ENCODE assay signal across 20 cellular contexts in the genomic region with DNA sequence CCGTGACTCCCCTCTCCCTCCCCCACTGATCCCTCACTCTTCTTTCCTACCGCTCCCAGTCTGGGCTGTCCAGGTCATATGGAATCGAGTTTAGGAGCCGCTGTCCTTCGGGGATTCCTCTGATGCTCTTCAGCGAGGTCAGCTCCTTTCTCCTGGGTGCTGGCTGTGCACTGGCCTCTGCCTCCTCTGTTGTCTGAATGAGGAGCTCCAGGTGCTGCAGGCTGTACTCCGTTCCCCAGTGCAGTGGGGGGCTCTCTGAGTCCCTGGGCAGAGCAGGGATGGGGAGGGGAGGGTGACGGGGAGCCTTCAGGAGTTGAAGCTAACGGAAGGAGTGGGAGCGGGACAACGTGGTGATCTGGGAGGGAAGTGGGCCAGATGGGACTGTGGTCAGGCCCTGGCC. TPM values are rescaled to one million over a fixed set of nuclear protein-coding genes. Genes with fewer than 3 reads are reported as not detected.
"Had no signal": no experiment of that assay in that cellular context is flagged by ENCODE, and none has a peak within 500 bp of the region (broad histone marks: within the 10 kb centered on the region; RNA-seq: fewer than 3 reads in every experiment).

No MANE protein-coding gene starts in this region.

- H3K27ac ChIP-seq: hepatocyte, ovary, tibial artery, upper lobe of left lung, uterus had no signal

- H3K9me3 Mint-ChIP-seq: endodermal cell; naive thymus-derived CD8-positive, alpha-beta T cell had no signal

- FAIRE-seq: colon, endothelial cell of umbilical vein, small intestine had no signal

- H3K27me3 Mint-ChIP-seq: progenitor cell of endocrine pancreas had no signal

- H3K27me3 ChIP-seq: hepatocyte, ovary, upper lobe of left lung, uterus had no signal

- H3K27ac Mint-ChIP-seq: naive thymus-derived CD8-positive, alpha-beta T cell had no signal

- H3K4me2 ChIP-seq: hepatocyte had no signal

- ATAC-seq: naive thymus-derived CD8-positive, alpha-beta T cell had no signal

- H3K79me2 ChIP-seq: hepatocyte had no signal

- H3K9me3 ChIP-seq: mucosa of descending colon, ovary, tibial artery, upper lobe of left lung, uterus had no signal

- H3K4me1 ChIP-seq: tibial artery, upper lobe of left lung, uterus had no signal

- H3K4me3 ChIP-seq: hepatocyte, mucosa of descending colon, ovary, tibial artery, upper lobe of left lung, uterus had no signal

- DNase-seq: effector CD4-positive, alpha-beta T cell; endodermal cell; erythroblast; foreskin melanocyte; head of caudate nucleus; kidney glomerular epithelial cell; mucosa of descending colon; naive thymus-derived CD8-positive, alpha-beta T cell; ovary; small intestine; stimulated activated CD4-positive, alpha-beta T cell treated with anti-CD3 and anti-CD28 coated beads, Interleukin-12 subunit alpha, Interleukin-12 subunit beta, amount 100 ng/mL, for 4 hours; stimulated activated naive CD4-positive, alpha-beta T cell treated with Interleukin-2 at 50 U/mL for 16 hours; tibial artery; uterus had no signal

- H2AFZ ChIP-seq: hepatocyte had no signal

- H3K36me3 ChIP-seq: ovary, tibial artery, upper lobe of left lung, uterus had no signal

- H3K4me3 Mint-ChIP-seq: endodermal cell; naive thymus-derived CD8-positive, alpha-beta T cell had no signal

RNA-seq across cellular contexts. Expression of a gene that starts 59.3 kb away (rescaled TPM):
- total RNA-seq: endodermal cell had no signal
- polyA plus RNA-seq: neural cell had no signal
